1 cellular context compared by ENCODE assay signal in the genomic region with DNA sequence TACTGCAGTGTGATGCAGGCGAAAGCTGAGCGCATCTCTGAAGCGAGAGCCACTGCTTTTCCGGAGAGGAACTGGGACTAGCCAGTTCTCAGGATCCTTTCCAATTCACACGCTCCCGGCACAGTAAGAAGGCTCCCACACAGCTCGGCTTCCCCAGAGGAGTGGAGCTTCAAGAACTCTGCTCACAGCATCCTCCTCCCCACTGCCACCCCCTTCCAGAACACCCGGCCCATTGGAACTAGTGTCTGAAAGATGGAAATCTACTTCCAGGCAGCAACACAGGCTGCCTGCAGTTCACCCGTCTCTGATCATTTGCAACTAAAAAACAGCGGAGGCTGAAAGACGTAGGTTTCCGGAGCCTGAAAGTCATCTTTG.
TF ChIP-seq lines count a peak whose summit lies in the region.

A gene (minus strand): TSS at position 163 of the 375 bp plus-strand sequence.

TF ChIP-seq in GM23338, 12 proteins besides CTCF, POLR2A, EP300 and RAD21 (continued from another document):
- TF ChIP-seq, protein P1, sequence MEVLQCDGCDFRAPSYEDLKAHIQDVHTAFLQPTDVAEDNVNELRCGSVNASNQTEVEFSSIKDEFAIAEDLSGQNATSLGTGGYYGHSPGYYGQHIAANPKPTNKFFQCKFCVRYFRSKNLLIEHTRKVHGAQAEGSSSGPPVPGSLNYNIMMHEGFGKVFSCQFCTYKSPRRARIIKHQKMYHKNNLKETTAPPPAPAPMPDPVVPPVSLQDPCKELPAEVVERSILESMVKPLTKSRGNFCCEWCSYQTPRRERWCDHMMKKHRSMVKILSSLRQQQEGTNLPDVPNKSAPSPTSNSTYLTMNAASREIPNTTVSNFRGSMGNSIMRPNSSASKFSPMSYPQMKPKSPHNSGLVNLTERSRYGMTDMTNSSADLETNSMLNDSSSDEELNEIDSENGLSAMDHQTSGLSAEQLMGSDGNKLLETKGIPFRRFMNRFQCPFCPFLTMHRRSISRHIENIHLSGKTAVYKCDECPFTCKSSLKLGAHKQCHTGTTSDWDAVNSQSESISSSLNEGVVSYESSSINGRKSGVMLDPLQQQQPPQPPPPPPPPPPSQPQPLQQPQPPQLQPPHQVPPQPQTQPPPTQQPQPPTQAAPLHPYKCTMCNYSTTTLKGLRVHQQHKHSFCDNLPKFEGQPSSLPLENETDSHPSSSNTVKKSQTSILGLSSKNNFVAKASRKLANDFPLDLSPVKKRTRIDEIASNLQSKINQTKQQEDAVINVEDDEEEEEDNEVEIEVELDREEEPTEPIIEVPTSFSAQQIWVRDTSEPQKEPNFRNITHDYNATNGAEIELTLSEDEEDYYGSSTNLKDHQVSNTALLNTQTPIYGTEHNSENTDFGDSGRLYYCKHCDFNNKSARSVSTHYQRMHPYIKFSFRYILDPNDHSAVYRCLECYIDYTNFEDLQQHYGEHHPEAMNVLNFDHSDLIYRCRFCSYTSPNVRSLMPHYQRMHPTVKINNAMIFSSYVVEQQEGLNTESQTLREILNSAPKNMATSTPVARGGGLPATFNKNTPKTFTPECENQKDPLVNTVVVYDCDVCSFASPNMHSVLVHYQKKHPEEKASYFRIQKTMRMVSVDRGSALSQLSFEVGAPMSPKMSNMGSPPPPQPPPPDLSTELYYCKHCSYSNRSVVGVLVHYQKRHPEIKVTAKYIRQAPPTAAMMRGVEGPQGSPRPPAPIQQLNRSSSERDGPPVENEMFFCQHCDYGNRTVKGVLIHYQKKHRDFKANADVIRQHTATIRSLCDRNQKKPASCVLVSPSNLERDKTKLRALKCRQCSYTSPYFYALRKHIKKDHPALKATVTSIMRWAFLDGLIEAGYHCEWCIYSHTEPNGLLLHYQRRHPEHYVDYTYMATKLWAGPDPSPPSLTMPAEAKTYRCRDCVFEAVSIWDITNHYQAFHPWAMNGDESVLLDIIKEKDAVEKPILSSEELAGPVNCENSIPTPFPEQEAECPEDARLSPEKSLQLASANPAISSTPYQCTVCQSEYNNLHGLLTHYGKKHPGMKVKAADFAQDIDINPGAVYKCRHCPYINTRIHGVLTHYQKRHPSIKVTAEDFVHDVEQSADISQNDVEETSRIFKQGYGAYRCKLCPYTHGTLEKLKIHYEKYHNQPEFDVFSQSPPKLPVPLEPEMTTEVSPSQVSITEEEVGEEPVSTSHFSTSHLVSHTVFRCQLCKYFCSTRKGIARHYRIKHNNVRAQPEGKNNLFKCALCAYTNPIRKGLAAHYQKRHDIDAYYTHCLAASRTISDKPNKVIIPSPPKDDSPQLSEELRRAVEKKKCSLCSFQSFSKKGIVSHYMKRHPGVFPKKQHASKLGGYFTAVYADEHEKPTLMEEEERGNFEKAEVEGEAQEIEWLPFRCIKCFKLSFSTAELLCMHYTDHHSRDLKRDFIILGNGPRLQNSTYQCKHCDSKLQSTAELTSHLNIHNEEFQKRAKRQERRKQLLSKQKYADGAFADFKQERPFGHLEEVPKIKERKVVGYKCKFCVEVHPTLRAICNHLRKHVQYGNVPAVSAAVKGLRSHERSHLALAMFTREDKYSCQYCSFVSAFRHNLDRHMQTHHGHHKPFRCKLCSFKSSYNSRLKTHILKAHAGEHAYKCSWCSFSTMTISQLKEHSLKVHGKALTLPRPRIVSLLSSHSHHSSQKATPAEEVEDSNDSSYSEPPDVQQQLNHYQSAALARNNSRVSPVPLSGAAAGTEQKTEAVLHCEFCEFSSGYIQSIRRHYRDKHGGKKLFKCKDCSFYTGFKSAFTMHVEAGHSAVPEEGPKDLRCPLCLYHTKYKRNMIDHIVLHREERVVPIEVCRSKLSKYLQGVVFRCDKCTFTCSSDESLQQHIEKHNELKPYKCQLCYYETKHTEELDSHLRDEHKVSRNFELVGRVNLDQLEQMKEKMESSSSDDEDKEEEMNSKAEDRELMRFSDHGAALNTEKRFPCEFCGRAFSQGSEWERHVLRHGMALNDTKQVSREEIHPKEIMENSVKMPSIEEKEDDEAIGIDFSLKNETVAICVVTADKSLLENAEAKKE (CRISPR knock-in tag; IDR thresholded peaks at IDR 0.05): no peak
- TF ChIP-seq POLR2AphosphoS5 (IDR thresholded peaks at IDR 0.05; ENCODE audit: low read depth) (no peak), ZNF114 (CRISPR knock-in tag; IDR thresholded peaks at IDR 0.05) (no peak)
